Comparison of ENCODE assay signal across 1 cellular context in genomic region chr11:747176-748006, GRCh38.
A peak's percentile ranks its signal among the peaks of the same experiment; 100 is the strongest.
TF ChIP-seq lines count a peak whose summit lies in the region.

Gene TALDO1 (plus strand): TSS chr11:747464. CDS start chr11:747482, 18 bp downstream.

TF ChIP-seq in HepG2, 621 proteins besides CTCF, POLR2A, EP300 and RAD21 (continued from another document and continues in another):
- peak; percentile 78 for TF ChIP-seq UBTF (CRISPR knock-in tag; IDR thresholded peaks at IDR 0.05)
- no peak for TF ChIP-seq ETS1 (CRISPR knock-in tag; IDR thresholded peaks at IDR 0.05)
- no peak for TF ChIP-seq PPARG (CRISPR knock-in tag; conservative IDR thresholded peaks at IDR 0.05)
- peak; percentile 75 for TF ChIP-seq TMF1 (CRISPR knock-in tag; IDR thresholded peaks at IDR 0.05; ENCODE audit: low read depth)
- TF ChIP-seq MEIS2 (CRISPR knock-in tag; IDR thresholded peaks at IDR 0.05): 0 out of 2 replicates have a peak, but pooled peaks have one; percentile 53
- no peak for TF ChIP-seq ZMYM3 (CRISPR knock-in tag; IDR thresholded peaks at IDR 0.05)
- TF ChIP-seq ZNF138 (CRISPR knock-in tag; IDR thresholded peaks at IDR 0.05; ENCODE audit: low read depth): peak; percentile 81; the same call in 1 of the 2 replicates
- TF ChIP-seq ZHX2 (IDR thresholded peaks at IDR 0.05; ENCODE audit: low read depth): peak; percentile 46; the same call in 1 of the 2 replicates
- peak; percentile 44; the same call in 1 of the 2 replicates for TF ChIP-seq ZHX2 (CRISPR knock-in tag; IDR thresholded peaks at IDR 0.05; ENCODE audit: borderline replicate concordance)
- TF ChIP-seq ZBTB3 (CRISPR knock-in tag; IDR thresholded peaks at IDR 0.05; ENCODE audit: borderline replicate concordance, low read depth): no peak
- peak in 1 of 2 experiments; percentile 20; a peak in 1 of 4 replicates for TF ChIP-seq KLF16 (CRISPR knock-in tag; IDR thresholded peaks at IDR 0.05)
- TF ChIP-seq ZNF329 (CRISPR knock-in tag; IDR thresholded peaks at IDR 0.05; ENCODE audit: low read depth): no peak
- TF ChIP-seq DR1 (CRISPR knock-in tag; IDR thresholded peaks at IDR 0.05): peak; percentile 79
- TF ChIP-seq MED8 (CRISPR knock-in tag; IDR thresholded peaks at IDR 0.05; ENCODE audit: insufficient replicate concordance): peak; percentile 59
- peak; percentile 16 for TF ChIP-seq ZNF792 (CRISPR knock-in tag; IDR thresholded peaks at IDR 0.05)
- TF ChIP-seq MIER2 (CRISPR knock-in tag; IDR thresholded peaks at IDR 0.05): no peak
- 0 out of 2 replicates have a peak, but pooled peaks have one; percentile 50 for TF ChIP-seq ZNF318 (CRISPR knock-in tag; IDR thresholded peaks at IDR 0.05)
- TF ChIP-seq PHF20 (CRISPR knock-in tag; IDR thresholded peaks at IDR 0.05): peak; percentile 60; the same call in 1 of the 2 replicates
- TF ChIP-seq SAP130 (CRISPR knock-in tag; IDR thresholded peaks at IDR 0.05; ENCODE audit: low read depth): peak; percentile 82
- peak; percentile 86 for TF ChIP-seq HNRNPLL (IDR thresholded peaks at IDR 0.05; ENCODE audit: low read depth, low read length, poor library complexity, severe bottlenecking)
- peak; percentile 43; the same call in 1 of the 2 replicates for TF ChIP-seq KLF13 (CRISPR knock-in tag; IDR thresholded peaks at IDR 0.05)
- TF ChIP-seq ZNF343 (CRISPR knock-in tag; IDR thresholded peaks at IDR 0.05): peak; percentile 86; the same call in 1 of the 2 replicates
- peak; percentile 80; the same call in 1 of the 2 replicates for TF ChIP-seq ZNF619 (CRISPR knock-in tag; IDR thresholded peaks at IDR 0.05)
- TF ChIP-seq RNF2 (conservative IDR thresholded peaks at IDR 0.05; ENCODE audit: low read depth): peak; percentile 45; the same call in 1 of the 2 replicates
- no peak; the same call in none of the 2 replicates for TF ChIP-seq ZNF446 (CRISPR knock-in tag; IDR thresholded peaks at IDR 0.05)
- TF ChIP-seq NFYC (CRISPR knock-in tag; IDR thresholded peaks at IDR 0.05): peak; percentile 71
- peak; percentile 41; the same call in 1 of the 2 replicates for TF ChIP-seq NR0B2 (CRISPR knock-in tag; IDR thresholded peaks at IDR 0.05)
- peak; percentile 24 for TF ChIP-seq XRCC5 (optimal IDR thresholded peaks at IDR 0.05; ENCODE audit: low read length)
- TF ChIP-seq ERF (CRISPR knock-in tag; IDR thresholded peaks at IDR 0.05): peak; percentile 49; the same call in 1 of the 2 replicates
- peak; percentile 90 for TF ChIP-seq RBFOX2 (IDR thresholded peaks at IDR 0.05; ENCODE audit: low read depth, low read length)
- TF ChIP-seq ATF5 (CRISPR knock-in tag; IDR thresholded peaks at IDR 0.05; ENCODE audit: low read depth): no peak
- no peak; the same call in 1 of the 2 replicates for TF ChIP-seq ZBTB2 (CRISPR knock-in tag; IDR thresholded peaks at IDR 0.05; ENCODE audit: low read depth)
- no peak for TF ChIP-seq ZFP36L1 (CRISPR knock-in tag; IDR thresholded peaks at IDR 0.05)
- no peak for TF ChIP-seq ZNF766 (CRISPR knock-in tag; IDR thresholded peaks at IDR 0.05; ENCODE audit: borderline replicate concordance)
- no peak for TF ChIP-seq ZNF549 (CRISPR knock-in tag; IDR thresholded peaks at IDR 0.05)
- no peak for TF ChIP-seq CREM (IDR thresholded peaks at IDR 0.05)
- no peak for TF ChIP-seq CREM (CRISPR knock-in tag; IDR thresholded peaks at IDR 0.05)
- TF ChIP-seq ZBTB42 (CRISPR knock-in tag; IDR thresholded peaks at IDR 0.05): peak; percentile 71; the same call in 1 of the 2 replicates
- TF ChIP-seq ZNF101 (CRISPR knock-in tag; IDR thresholded peaks at IDR 0.05; ENCODE audit: borderline replicate concordance, low read depth): no peak
- TF ChIP-seq MXI1 (IDR thresholded peaks at IDR 0.05; ENCODE audit: borderline replicate concordance, low read depth, low read length): peak; percentile 46; the same call in 1 of the 3 replicates
- TF ChIP-seq HIVEP1 (CRISPR knock-in tag; IDR thresholded peaks at IDR 0.05): peak; percentile 80; the same call in 1 of the 2 replicates
- peak; percentile 38; the same call in 1 of the 2 replicates for TF ChIP-seq ZNF790 (CRISPR knock-in tag; IDR thresholded peaks at IDR 0.05; ENCODE audit: borderline replicate concordance)
- peak; percentile 84; the same call in 1 of the 2 replicates for TF ChIP-seq ZNF761 (CRISPR knock-in tag; conservative IDR thresholded peaks at IDR 0.05)
- TF ChIP-seq HOXA3 (CRISPR knock-in tag; IDR thresholded peaks at IDR 0.05): peak; percentile 75
- no peak for TF ChIP-seq MTF2 (CRISPR knock-in tag; IDR thresholded peaks at IDR 0.05; ENCODE audit: borderline replicate concordance)
